ENCODE assay signal across 1 cellular context in genomic region chr9:98193336-98193944, GRCh38.
A peak's percentile ranks its signal among the peaks of the same experiment; 100 is the strongest.
TF ChIP-seq lines count a peak whose summit lies in the region.

No MANE protein-coding gene starts in this region.

TF ChIP-seq in K562, 482 proteins besides CTCF, POLR2A, EP300 and RAD21 (continued from another document):
- TF ChIP-seq HMBOX1 (IDR thresholded peaks at IDR 0.05) (peak; percentile 87), ZKSCAN3 (CRISPR knock-in tag; IDR thresholded peaks at IDR 0.05) (no peak), ZNF444 (CRISPR knock-in tag; IDR thresholded peaks at IDR 0.05) (no peak), RBM25 (IDR thresholded peaks at IDR 0.05; ENCODE audit: low read depth, low read length, severe bottlenecking) (peak; percentile 72), ZNF121 (CRISPR knock-in tag; conservative IDR thresholded peaks at IDR 0.05) (no peak), CBX1 (IDR thresholded peaks at IDR 0.05; ENCODE audit: low read depth) (no peak), BCOR (IDR thresholded peaks at IDR 0.05) (peak; percentile 45), ZBTB40 (IDR thresholded peaks at IDR 0.05) (peak; percentile 31; the same call in 1 of the 2 replicates), ZBTB40 (CRISPR knock-in tag; IDR thresholded peaks at IDR 0.05) (no peak), KDM1A (IDR thresholded peaks at IDR 0.05) (peak; percentile 12 to 43; a peak in 2 of 4 replicates), ZNF282 (CRISPR knock-in tag; IDR thresholded peaks at IDR 0.05) (0 out of 2 replicates have a peak, but pooled peaks have one; percentile 7), AFF4 (CRISPR knock-in tag; IDR thresholded peaks at IDR 0.05) (no peak)
